ENCODE assay signal across 8 cellular contexts in the genomic region with DNA sequence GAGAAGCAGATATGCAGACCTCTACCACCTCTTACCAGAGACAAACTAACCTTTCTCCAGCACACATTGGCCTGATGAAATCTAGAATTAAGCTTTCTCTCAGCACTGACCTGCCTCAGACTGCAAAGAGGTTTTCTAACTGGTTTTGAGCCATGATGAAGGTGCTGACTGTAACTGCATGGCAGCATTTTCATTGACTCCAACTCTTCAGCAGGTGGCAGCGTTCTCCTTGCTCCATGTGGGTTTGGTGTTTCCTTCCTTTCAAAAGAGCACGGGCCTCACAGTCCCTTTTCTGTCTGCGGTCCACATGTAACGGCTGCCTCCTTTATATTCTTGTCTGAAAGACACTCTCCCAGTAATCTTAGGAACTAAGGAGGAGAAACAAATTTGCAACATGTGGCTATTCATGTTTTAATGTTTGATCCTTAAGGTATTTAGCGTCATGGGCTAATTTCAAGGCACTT. TPM values are rescaled to one million over a fixed set of nuclear protein-coding genes. Genes with fewer than 3 reads are reported as not detected.
DNase-seq lines count a peak whose midpoint lies in the region; ATAC-seq and TF ChIP-seq lines count a peak whose summit lies in the region.

No MANE protein-coding gene starts in this region.

- H2AFZ ChIP-seq in PC-3 (ENCODE audit: low read length): peak overlapping the region; percentile 38

- TF ChIP-seq CTCF in PC-3 (conservative IDR thresholded peaks at IDR 0.05; ENCODE audit: low read depth, low read length): peak; percentile 64

- no peaks in the 10 kb centered on the region for H3K9me3 ChIP-seq in PC-3 (ENCODE audit: low read length)

- CTCF ChIA-PET in PC-3 (lab: Charles Lee): interaction anchor here (0.5 kb wide), 1 partner anchor 21 kb away, joined by 3 read pairs; no protein-coding TSS in a partner anchor

- POLR2A ChIA-PET in PC-3 (lab: Charles Lee; ENCODE audit: unreplicated experiment): interaction anchor here (0.6 kb wide), 1 partner anchor 36 kb away, joined by 3 read pairs; no protein-coding TSS in a partner anchor

- BruUV-seq in PC-3 (replicated peaks; lab: Mats Ljungman, UMichigan): no TSS peak

- no peaks in the 10 kb centered on the region for H3K27me3 ChIP-seq in PC-3 (ENCODE audit: low read length)

- H3K4me3 ChIP-seq in PC-3 (ENCODE audit: low read length): no peak overlapping the region

- H3K9me2 ChIP-seq in PC-3 (replicated peaks; ENCODE audit: low read length): no peaks in the 10 kb centered on the region

- H3K4me2 ChIP-seq in PC-3 (ENCODE audit: low read length): no peak overlapping the region

- peaks cover 4% of the 10 kb centered on the region for H3F3A ChIP-seq in PC-3 (ENCODE audit: low read length, unreplicated experiment)

- ATAC-seq in HG03095 (IDR thresholded peaks at IDR 0.05; ENCODE audit: unreplicated experiment) (peak; percentile 59), PC-3 (peak; percentile 85), HG03342 (IDR thresholded peaks at IDR 0.05; ENCODE audit: unreplicated experiment) (no peak), HG02884 (IDR thresholded peaks at IDR 0.05; ENCODE audit: unreplicated experiment) (no peak)

- H3K27ac ChIP-seq in PC-3 (ENCODE audit: low read length): no peak overlapping the region

- H4K20me1 ChIP-seq in PC-3 (ENCODE audit: low read length): no peaks in the 10 kb centered on the region

- no peak overlapping the region for H3K9ac ChIP-seq in PC-3 (ENCODE audit: low read length)

- peaks cover 29% of the 10 kb centered on the region for H3K4me1 ChIP-seq in PC-3 (ENCODE audit: insufficient read depth, low read length)

- no peaks in the 10 kb centered on the region for H3K36me3 ChIP-seq in PC-3 (ENCODE audit: low read depth, low read length)

- peak; percentile 81 for DNase-seq in DMS114 treated with DMSO at 0.1 percent for 48 hours (lab: John Stamatoyannopoulos, UW; ENCODE audit: unreplicated experiment)
- peak; percentile 55 for DNase-seq in PC-3
- DNase-seq in activated effector memory CD4-positive, alpha-beta T cell treated with Interleukin-2 at 50 U/mL for 16 hours: peak; percentile 25
- peak; percentile 46 for DNase-seq in germinal center (ENCODE audit: low spot score)
- DNase-seq in posterior cingulate gyrus: peak in 7 of 10 donors; percentile 43 to 90 (median 55)

- intact Hi-C loops in PC-3 (cut with micrococcal nuclease): no loop called here
- intact Hi-C loops in posterior cingulate gyrus (cut with DNase I): no loop called here

- H3K79me2 ChIP-seq in PC-3 (ENCODE audit: low read length): no peaks in the 10 kb centered on the region

RNA-seq across cellular contexts. Expression of gene KLLN, which starts 12.6 kb away (rescaled TPM):
- total RNA-seq in PC-3 (2014; rRNA removed): 0.15 and 0.23 TPM in 2 replicates

RNA-seq across cellular contexts. Expression of gene PTEN, which starts 12.7 kb away (rescaled TPM):
- total RNA-seq in PC-3 (2014; rRNA removed): 7.8 and 18.5 TPM in 2 replicates

RNA-seq across cellular contexts. Expression of gene ATAD1, which starts 32.7 kb away (rescaled TPM):
- total RNA-seq in PC-3 (2014; rRNA removed): 14.9 and 15.7 TPM in 2 replicates

Comparison
In these comparisons a context has a peak if more than half of its experiments do, and no peak if none do; other contexts are left out.
1. DNase-seq: peak in every context shown above with its lines; median percentile 81 in DMS114 treated with DMSO at 0.1 percent for 48 hours; 55 in PC-3; 55 in posterior cingulate gyrus; 46 in germinal center; 25 in activated effector memory CD4-positive, alpha-beta T cell treated with Interleukin-2 at 50 U/mL for 16 hours.
2. ATAC-seq: peak in HG03095 (single experiment) and PC-3 (single experiment); none in HG03342 (single experiment) and HG02884 (single experiment).